Comparison of ENCODE assay signal across 10 cellular contexts in genomic region chr16:31475949-31476304, GRCh38. TPM values are rescaled to one million over a fixed set of nuclear protein-coding genes. Genes with fewer than 3 reads are reported as not detected.
DNase-seq lines count a peak whose midpoint lies in the region; ATAC-seq and TF ChIP-seq lines count a peak whose summit lies in the region.
"Had no signal": no experiment of that assay in that cellular context is flagged by ENCODE, and none has a peak within 500 bp of the region (broad histone marks: within the 10 kb centered on the region; RNA-seq: fewer than 3 reads in every experiment).

No MANE protein-coding gene starts in this region.

- H3K79me2 ChIP-seq in HCT116 (ENCODE audit: insufficient read depth, low read length): no peaks in the 10 kb centered on the region

- no TSS peak for BruUV-seq in HCT116 (replicated peaks; lab: Mats Ljungman, UMichigan)

- peak overlapping the region; percentile 81 for H3K4me3 Mint-ChIP-seq in WTC11

- no peaks in the 10 kb centered on the region for H3K9me2 ChIP-seq in HCT116 (ENCODE audit: insufficient read depth)

- H3K9me3 ChIP-seq in HCT116 (ENCODE audit: control insufficient read depth in 1 of 2, insufficient read depth in 1 of 2, low read depth in 1 of 2, low read length in 2 of 2) (no peaks in the 10 kb centered on the region), spleen (no peaks in the 10 kb centered on the region)

- intact Hi-C loops in HCT116 (cut with micrococcal nuclease) (no loop called here), spleen (cut with DNase I; ENCODE audit: low total_unique reads) (no loop called here)

- H3K27me3 ChIP-seq in HCT116 (ENCODE audit: insufficient read depth, low read length) (no peaks in the 10 kb centered on the region), spleen (replicated peaks in 1 of 7) (peaks cover 0 to 72% (median 17%) of the 10 kb centered on the region in 7 donors)

- 75 to 94% (median 87%) methylated on average over 26 of the region's 26 CpGs for WGBS in spleen, 5 donors

- H3K27ac Mint-ChIP-seq in WTC11: no peak overlapping the region

- POLR2A ChIA-PET in HCT116 (lab: Charles Lee) (no interaction called here), WTC11 (lab: Charles Lee) (interaction anchor here (0.5 to 1.2 kb wide), 4 partner anchors 11 to 422 kb away, joined by 4 to 7 read pairs (median 4); no protein-coding TSS in a partner anchor)

- RAD21 ChIA-PET in HCT116 (lab: Charles Lee; ENCODE audit: low non-redundant PET in 1 of 2, low total read pairs in 2 of 2, uncharacterized antibody in 2 of 2, unreplicated experiment in 2 of 2): no interaction called here

- TF ChIP-seq POLR2A in HCT116 (IDR thresholded peaks at IDR 0.05; ENCODE audit: borderline replicate concordance, extremely low read depth, insufficient read depth, insufficient read length): no peak
- TF ChIP-seq POLR2A in spleen (IDR thresholded peaks at IDR 0.05): no peak

- no peaks in the 10 kb centered on the region for H3K36me3 Mint-ChIP-seq in WTC11

- H3K36me3 ChIP-seq in HCT116 (ENCODE audit: control insufficient read depth in 1 of 2, insufficient read depth in 2 of 2, low read length in 2 of 2) (no peaks in the 10 kb centered on the region), spleen (peaks cover 0 to 50% (median 0%) of the 10 kb centered on the region in 6 donors)

- no peak for DNase-seq in HCT116 (ENCODE audit: low read depth, low spot score)
- DNase-seq in WTC11 (ENCODE audit: low spot score): peak; percentile 41
- peak; percentile 78 for DNase-seq in spleen
- no peak for DNase-seq in ACHN
- no peak for DNase-seq in putamen (ENCODE audit: low spot score)
- DNase-seq: NCI-H2029 treated with DMSO at 0.1 percent for 48 hours had no signal

- H3K4me2 ChIP-seq in HCT116 (ENCODE audit: low read length): peak overlapping the region; percentile 81; the same call in 1 of the 2 replicates

- no peak overlapping the region for H3K4me3 ChIP-seq in HCT116 (replicated peaks in 1 of 2; ENCODE audit: low read depth in 1 of 2, low read length in 2 of 2)
- peak overlapping the region; percentile 56 for H3K4me3 ChIP-seq in iPS-11a (ENCODE audit: low read depth, low read length)
- H3K4me3 ChIP-seq in spleen: peak overlapping the region in 4 of 8 donors; percentile 52 to 80 (median 60)

- peaks cover 16% of the 10 kb centered on the region for H3K4me1 Mint-ChIP-seq in WTC11

- TF ChIP-seq CTCF in HCT116 (IDR thresholded peaks at IDR 0.05 in 2 of 3, conservative IDR thresholded peaks at IDR 0.05 in 1 of 3; ENCODE audit: borderline replicate concordance in 1 of 3, insufficient read depth in 1 of 3, low read depth in 2 of 3, low read length in 2 of 3) (no peak), WTC11 (IDR thresholded peaks at IDR 0.05) (no peak), spleen (IDR thresholded peaks at IDR 0.05 in 8 of 11, conservative IDR thresholded peaks at IDR 0.05 in 3 of 11) (no peak)

- H3K9ac ChIP-seq in HCT116 (ENCODE audit: low read length): no peak overlapping the region

- in situ Hi-C loops in ACHN (cut with HindIII; ENCODE audit: low pct_ligation_motif_present, low pct_unique_long_range_greater_than_20kb, low sequenced_read_pairs): no loop called here

- H2AFZ ChIP-seq in HCT116 (ENCODE audit: low read depth, low read length, poor library complexity, severe bottlenecking): no peak overlapping the region

- no peaks in the 10 kb centered on the region for H4K20me1 ChIP-seq in HCT116 (ENCODE audit: insufficient read depth)

- ATAC-seq in HCT116 (no peak), WTC11 (no peak), GM19397 (IDR thresholded peaks at IDR 0.05; ENCODE audit: unreplicated experiment) (no peak)

- TF ChIP-seq RAD21 in HCT116 (IDR thresholded peaks at IDR 0.05; ENCODE audit: low read depth): no peak

- H3K9me3 Mint-ChIP-seq in WTC11: 0 out of 2 replicates have a peak, but pooled peaks cover 5% of the 10 kb centered on the region

- CTCF ChIA-PET in HCT116 (lab: Charles Lee) (interaction anchor here (1.9 kb wide), 1 partner anchor 16 kb away, joined by 9 read pairs; the partner anchor contains the start of gene ARMC5), WTC11 (lab: Charles Lee) (interaction anchor here (0.8 to 13.1 kb wide), 4 partner anchors 12 to 239 kb away, joined by 3 to 221 read pairs (median 17); partner anchors contain the start of gene ARMC5)

- H3K27ac ChIP-seq in HCT116 (ENCODE audit: low read depth, low read length) (no peak overlapping the region), spleen (peak overlapping the region in 2 of 8 donors; percentile 75 to 84)

- H3K27me3 Mint-ChIP-seq in WTC11 (ENCODE audit: low read depth): peaks cover 88% of the 10 kb centered on the region

- H3K4me1 ChIP-seq in HCT116 (ENCODE audit: control insufficient read depth in 1 of 2, insufficient read depth in 2 of 2, low read length in 2 of 2) (peaks cover 16 to 43% of the 10 kb centered on the region in 2 experiments), spleen (peaks cover 11 to 81% (median 49%) of the 10 kb centered on the region in 6 donors)

TF ChIP-seq in HCT116, 20 proteins besides CTCF, POLR2A, EP300 and RAD21:
- TF ChIP-seq SRF (IDR thresholded peaks at IDR 0.05; ENCODE audit: low read depth) (no peak), FOSL1 (IDR thresholded peaks at IDR 0.05; ENCODE audit: low read depth) (no peak), YY1 (IDR thresholded peaks at IDR 0.05; ENCODE audit: extremely low read depth, insufficient replicate concordance, low read depth, low read length) (no peak), ZFX (IDR thresholded peaks at IDR 0.05) (no peak), ELF1 (IDR thresholded peaks at IDR 0.05; ENCODE audit: borderline replicate concordance, low read depth) (no peak), JUND (IDR thresholded peaks at IDR 0.05) (no peak)

TF ChIP-seq in WTC11, 78 proteins besides CTCF, POLR2A, EP300 and RAD21 (continues in another document):
- peak; percentile 42; the same call in 1 of the 2 replicates for TF ChIP-seq FOXP1 (CRISPR knock-in tag; IDR thresholded peaks at IDR 0.05; ENCODE audit: borderline replicate concordance)
- peak; percentile 41; the same call in 1 of the 2 replicates for TF ChIP-seq USF2 (CRISPR knock-in tag; IDR thresholded peaks at IDR 0.05)
- peak; percentile 79; the same call in 1 of the 2 replicates for TF ChIP-seq MAX (CRISPR knock-in tag; IDR thresholded peaks at IDR 0.05)
- 0 out of 2 replicates have a peak, but pooled peaks have one; percentile 26 for TF ChIP-seq RELA (CRISPR knock-in tag; IDR thresholded peaks at IDR 0.05; ENCODE audit: borderline replicate concordance)
- TF ChIP-seq NFE2L1 (CRISPR knock-in tag; IDR thresholded peaks at IDR 0.05): no peak
- TF ChIP-seq CREM (CRISPR knock-in tag; IDR thresholded peaks at IDR 0.05): no peak
- TF ChIP-seq NFATC4 (CRISPR knock-in tag; IDR thresholded peaks at IDR 0.05): no peak
- TF ChIP-seq FOXP4 (CRISPR knock-in tag; IDR thresholded peaks at IDR 0.05): peak; percentile 20; the same call in 1 of the 2 replicates
- TF ChIP-seq TP53 (CRISPR knock-in tag; IDR thresholded peaks at IDR 0.05): no peak

RNA-seq across cellular contexts. Expression of gene TGFB1I1, which starts 4.0 kb away (rescaled TPM):
- total RNA-seq in HCT116 (2021; ENCODE audit: unreplicated experiment) (8.7 TPM), WTC11 (2021) (4.3 to 5.3 TPM (median 4.6 TPM) in 3 replicates), spleen (10 to 100 TPM; 17.6 to 69.0 (median 36.4) TPM)
- polyA plus RNA-seq in HCT116 (2012): 12.0 and 12.8 TPM in 2 replicates
- 10 to 100 TPM; 10.7 to 23.6 (median 13.5) TPM for polyA plus RNA-seq in spleen

RNA-seq across cellular contexts. Expression of gene SLC5A2, which starts 7.0 kb away (rescaled TPM):
- total RNA-seq in HCT116 (2021; ENCODE audit: unreplicated experiment) (0.10 TPM), WTC11 (2021) (0.83 to 1.7 TPM (median 1.1 TPM) in 3 replicates), spleen (1 to 10 TPM in 1 of 7 donors, under 1 TPM in 3, not detected in 3; 0.17 to 1.2 (median 0.53) TPM)
- polyA plus RNA-seq in HCT116 (2012): 0.94 and 4.3 TPM in 2 replicates
- 1 to 10 TPM; 1.3 to 2.3 (median 1.7) TPM for polyA plus RNA-seq in spleen
- total RNA-seq: G401, skeletal muscle tissue had no signal

RNA-seq across cellular contexts. Expression of gene ARMC5, which starts 16.6 kb away (rescaled TPM):
- 11.8 TPM for total RNA-seq in HCT116 (2021; ENCODE audit: unreplicated experiment)
- polyA plus RNA-seq in HCT116 (2012): 9.9 and 10.2 TPM in 2 replicates
- 11.3 to 13.2 TPM (median 13.0 TPM) in 3 replicates for total RNA-seq in WTC11 (2021)
- 10 to 100 TPM in 6 of 7 donors, 1 to 10 TPM in 1; 9.2 to 13.9 (median 11.7) TPM for total RNA-seq in spleen
- 10 to 100 TPM in 2 of 3 donors, 1 to 10 TPM in 1; 8.8 to 23.5 (median 16.2) TPM for polyA plus RNA-seq in spleen

RNA-seq across cellular contexts. Expression of gene RUSF1, which starts 32.3 kb away (rescaled TPM):
- 59.3 TPM for total RNA-seq in HCT116 (2021; ENCODE audit: unreplicated experiment)
- 63.7 and 79.2 TPM in 2 replicates for polyA plus RNA-seq in HCT116 (2012)
- total RNA-seq in WTC11 (2021): 35.9 to 41.8 TPM (median 39.4 TPM) in 3 replicates
- 10 to 100 TPM; 43.1 to 73.3 (median 51.4) TPM for total RNA-seq in spleen
- polyA plus RNA-seq in spleen: 10 to 100 TPM; 36.6 to 64.8 (median 42.6) TPM

RNA-seq across cellular contexts. Expression of gene ZNF843, which starts 33.3 kb away (rescaled TPM):
- total RNA-seq in HCT116 (2021; ENCODE audit: unreplicated experiment): 0.69 TPM
- 0.42 and 0.60 TPM in 2 replicates for polyA plus RNA-seq in HCT116 (2012)
- total RNA-seq in WTC11 (2021): 0.48 to 0.71 TPM (median 0.50 TPM) in 3 replicates
- 1 to 10 TPM in 2 of 7 donors, under 1 TPM in 5; 0.52 to 1.7 (median 0.69) TPM for total RNA-seq in spleen
- polyA plus RNA-seq in spleen: under 1 TPM; 0.10 to 0.15 (median 0.12) TPM

Comparison
In these comparisons a context has a peak if more than half of its experiments do, and no peak if none do; other contexts are left out.
1. DNase-seq: peak in WTC11 (single experiment) and spleen (single experiment); none in HCT116 (single experiment), ACHN (single experiment) and putamen (single experiment).
2. Of the 4 proteins assayed by ChIP-seq in both WTC11 and HCT116: peak only in WTC11: MAX; only in HCT116: none; in both: none; in neither: 3.